In the genomic region with DNA sequence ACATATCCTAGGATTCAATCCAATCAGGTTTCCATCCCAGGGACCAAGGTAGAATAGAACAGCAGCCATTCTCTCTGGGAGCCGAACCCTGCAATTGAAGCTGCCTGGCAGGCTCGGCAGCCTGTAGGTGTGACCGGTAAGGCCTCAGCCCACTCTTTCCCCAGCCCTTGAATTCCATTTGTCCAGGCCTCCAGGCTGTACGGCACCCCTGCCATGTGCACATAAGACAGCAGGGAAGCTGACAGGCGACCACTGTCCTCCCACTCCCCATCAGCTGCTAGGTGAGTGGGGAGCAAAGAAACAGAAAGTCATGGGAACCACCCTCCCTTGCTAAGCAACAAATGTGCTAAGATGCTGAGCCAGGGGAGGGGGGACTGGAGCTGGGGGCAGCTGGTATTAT, we compare ENCODE assay signal across 28 cellular contexts. TPM values are rescaled to one million over a fixed set of nuclear protein-coding genes. Genes with fewer than 3 reads are reported as not detected.
"Had no signal": no experiment of that assay in that cellular context is flagged by ENCODE, and none has a peak within 500 bp of the region (broad histone marks: within the 10 kb centered on the region; RNA-seq: fewer than 3 reads in every experiment).

No MANE protein-coding gene starts in this region.

- H3K36me3 Mint-ChIP-seq: activated CD4-positive, alpha-beta memory T cell treated with anti-CD3 and anti-CD28 coated beads for 36 hours; activated naive CD4-positive, alpha-beta T cell treated with anti-CD3 and anti-CD28 coated beads, Interleukin-2, amount 50 U/mL, for 72 hours; T-cell had no signal

- H3K27me3 ChIP-seq: ascending aorta, body of pancreas, MG63, Peyer's patch had no signal

- H3K4me3 ChIP-seq: ascending aorta, body of pancreas, MG63, Peyer's patch had no signal

- H3K9me3 ChIP-seq: ascending aorta, body of pancreas, MG63, Peyer's patch had no signal

- H3K9me3 Mint-ChIP-seq: activated B cell treated with CpG ODN at 0.5 μM for 24 hours; activated CD4-positive, alpha-beta memory T cell treated with anti-CD3 and anti-CD28 coated beads for 36 hours; activated CD4-positive, alpha-beta T cell treated with anti-CD3 and anti-CD28 coated beads, Interleukin-2, amount 10 ng/mL, durations not matched to agents 7 days and 5 days; activated naive CD4-positive, alpha-beta T cell treated with anti-CD3 and anti-CD28 coated beads, Interleukin-2, amount 50 U/mL, for 72 hours; activated naive CD8-positive, alpha-beta T cell treated with anti-CD3 and anti-CD28 coated beads, Interleukin-2, amount 50 U/mL, for 24 hours; activated T-cell treated with anti-CD3 and anti-CD28 coated beads, Interleukin-2, amount 50 U/mL, for 4 hours; T-cell had no signal

- H3K4me3 Mint-ChIP-seq: activated B cell treated with CpG ODN at 0.5 μM for 24 hours; activated CD4-positive, alpha-beta memory T cell treated with anti-CD3 and anti-CD28 coated beads for 36 hours; activated CD4-positive, alpha-beta T cell treated with anti-CD3 and anti-CD28 coated beads, Interleukin-2, amount 10 ng/mL, durations not matched to agents 7 days and 5 days; activated naive CD8-positive, alpha-beta T cell treated with anti-CD3 and anti-CD28 coated beads, Interleukin-2, amount 50 U/mL, for 24 hours; activated T-cell treated with anti-CD3 and anti-CD28 coated beads, Interleukin-2, amount 50 U/mL, for 4 hours; T-cell had no signal

- DNase-seq: activated B cell treated with CpG ODN at 0.5 μM for 24 hours; activated CD4-positive, alpha-beta memory T cell treated with anti-CD3 and anti-CD28 coated beads for 36 hours; activated CD4-positive, alpha-beta T cell treated with anti-CD3 and anti-CD28 coated beads, Interleukin-2, amount 10 ng/mL, durations not matched to agents 7 days and 5 days; activated CD8-positive, alpha-beta memory T cell treated with anti-CD3 and anti-CD28 coated beads for 24 hours; activated effector memory CD4-positive, alpha-beta T cell treated with anti-CD3 and anti-CD28 coated beads, Interleukin-2, amount 50 U/mL, for 16 hours; activated naive CD4-positive, alpha-beta T cell treated with Interleukin-2 at 50 U/mL for 16 hours; activated naive CD8-positive, alpha-beta T cell treated with anti-CD3 and anti-CD28 coated beads, Interleukin-2, amount 50 U/mL, for 24 hours; activated T-cell treated with anti-CD3 and anti-CD28 coated beads, Interleukin-2, amount 50 U/mL, for 4 hours; amniotic stem cell; body of pancreas; MG63; MV-4-11; NCI-H1092 treated with DMSO at 0.1 percent for 48 hours; NCI-H1417 treated with DMSO at 0.1 percent for 48 hours; NCI-H1694; NCI-H2029; NCI-H2107; NCI-H345; NCI-H510A; NCI-H526 treated with DMSO at 0.1 percent for 48 hours; NK-92 treated with Interleukin-12 subunit alpha and Interleukin-12 subunit beta, amount 100 ng/mL, for 24 hours; Peyer's patch; SHP77; T-cell; T-helper 2 cell; T1000 had no signal

- H3K27me3 Mint-ChIP-seq: activated CD4-positive, alpha-beta memory T cell treated with anti-CD3 and anti-CD28 coated beads for 36 hours; activated CD4-positive, alpha-beta T cell treated with anti-CD3 and anti-CD28 coated beads, Interleukin-2, amount 10 ng/mL, durations not matched to agents 7 days and 5 days; activated naive CD8-positive, alpha-beta T cell treated with anti-CD3 and anti-CD28 coated beads, Interleukin-2, amount 50 U/mL, for 24 hours had no signal

- H3K36me3 ChIP-seq: ascending aorta, MG63, Peyer's patch had no signal

- H3K27ac ChIP-seq: ascending aorta, body of pancreas, Peyer's patch had no signal

- ATAC-seq: activated naive CD4-positive, alpha-beta T cell treated with anti-CD3 and anti-CD28 coated beads, Interleukin-2, amount 50 U/mL, for 72 hours; activated naive CD8-positive, alpha-beta T cell treated with anti-CD3 and anti-CD28 coated beads, Interleukin-2, amount 50 U/mL, for 24 hours; activated T-cell treated with anti-CD3 and anti-CD28 coated beads, Interleukin-2, amount 50 U/mL, for 4 hours; body of pancreas; T-cell had no signal

- H3K27ac Mint-ChIP-seq: activated B cell treated with CpG ODN at 0.5 μM for 24 hours; activated CD4-positive, alpha-beta memory T cell treated with anti-CD3 and anti-CD28 coated beads for 36 hours; activated CD4-positive, alpha-beta T cell treated with anti-CD3 and anti-CD28 coated beads, Interleukin-2, amount 10 ng/mL, durations not matched to agents 7 days and 5 days; activated naive CD4-positive, alpha-beta T cell treated with anti-CD3 and anti-CD28 coated beads, Interleukin-2, amount 50 U/mL, for 72 hours; activated naive CD8-positive, alpha-beta T cell treated with anti-CD3 and anti-CD28 coated beads, Interleukin-2, amount 50 U/mL, for 24 hours; T-cell had no signal

RNA-seq across cellular contexts. Expression of a gene that starts 23.0 kb away (rescaled TPM):
- total RNA-seq: activated B cell treated with CpG ODN at 0.5 μM for 24 hours; activated CD4-positive, alpha-beta memory T cell treated with anti-CD3 and anti-CD28 coated beads for 36 hours; activated CD4-positive, alpha-beta T cell treated with anti-CD3 and anti-CD28 coated beads, Interleukin-2, amount 10 ng/mL, durations not matched to agents 7 days and 5 days; activated naive CD4-positive, alpha-beta T cell treated with anti-CD3 and anti-CD28 coated beads, Interleukin-2, amount 50 U/mL, for 72 hours; activated T-cell treated with anti-CD3 and anti-CD28 coated beads, Interleukin-2, amount 50 U/mL, for 4 hours; ascending aorta; body of pancreas; Peyer's patch; T-cell had no signal

RNA-seq across cellular contexts. Expression of a gene that starts 41.3 kb away (rescaled TPM):
- total RNA-seq: activated B cell treated with CpG ODN at 0.5 μM for 24 hours; activated CD4-positive, alpha-beta memory T cell treated with anti-CD3 and anti-CD28 coated beads for 36 hours; activated CD4-positive, alpha-beta T cell treated with anti-CD3 and anti-CD28 coated beads, Interleukin-2, amount 10 ng/mL, durations not matched to agents 7 days and 5 days had no signal
